ENCODE assay signal across 27 cellular contexts in the genomic region with DNA sequence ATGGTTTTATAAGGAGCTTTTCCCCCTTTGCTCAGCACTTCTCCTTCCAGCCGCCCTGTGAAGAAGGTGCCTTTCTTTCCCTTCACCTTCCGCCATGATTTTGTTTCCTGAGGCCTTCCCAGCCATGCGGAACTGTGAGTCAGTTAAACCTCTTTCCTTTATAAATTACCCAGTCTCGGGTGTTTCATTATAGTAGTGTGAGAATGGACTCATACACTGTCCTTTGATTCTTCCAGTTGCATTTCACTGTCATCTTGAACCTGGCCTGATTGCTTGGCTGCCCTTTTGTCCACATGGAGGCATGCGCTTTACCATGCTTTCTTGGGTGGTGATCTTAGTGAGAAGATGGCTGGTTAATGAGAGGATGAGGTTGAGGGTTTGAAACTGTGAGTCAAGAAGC. TPM values are rescaled to one million over a fixed set of nuclear protein-coding genes. Genes with fewer than 3 reads are reported as not detected.
DNase-seq lines count a peak whose midpoint lies in the region; ATAC-seq and FAIRE-seq lines count a peak whose summit lies in the region.
"Had no signal": no experiment of that assay in that cellular context is flagged by ENCODE, and none has a peak within 500 bp of the region (broad histone marks: within the 10 kb centered on the region; RNA-seq: fewer than 3 reads in every experiment).

No MANE protein-coding gene starts in this region.

- H3K9me3 ChIP-seq in mesenchymal stem cell (ENCODE audit: control insufficient read depth, low read length) (no peaks in the 10 kb centered on the region), skeletal muscle tissue (ENCODE audit: control insufficient read depth in 3 of 3, low read length in 3 of 3) (no peaks in the 10 kb centered on the region)
- H3K9me3 ChIP-seq: Caco-2 had no signal

- 92% methylated on average over 5 of the region's 5 CpGs for WGBS in mesenchymal stem cell

- peaks cover 10% of the 10 kb centered on the region for H3K4me1 ChIP-seq in mesenchymal stem cell (ENCODE audit: control insufficient read depth, insufficient read depth, low read depth, low read length)
- H3K4me1 ChIP-seq in skeletal muscle tissue (ENCODE audit: control insufficient read depth in 3 of 3, insufficient read depth in 3 of 3, low read length in 3 of 3) = peaks cover 17 to 29% (median 21%) of the 10 kb centered on the region in 3 donors

- H3K27me3 ChIP-seq in mesenchymal stem cell (ENCODE audit: control insufficient read depth in 1 of 2, insufficient read depth in 1 of 2, low read length in 2 of 2) (no peaks in the 10 kb centered on the region), skeletal muscle tissue (ENCODE audit: control insufficient read depth in 3 of 3, insufficient read depth in 3 of 3, low read length in 3 of 3) (no peaks in the 10 kb centered on the region)

- in situ Hi-C loops in Caki2 (cut with HindIII; ENCODE audit: low pct_unique_long_range_greater_than_20kb, low sequenced_read_pairs) = no loop called here

- H2AK5ac ChIP-seq in mesenchymal stem cell (ENCODE audit: low read length, severe bottlenecking) = no peak overlapping the region

- H3K79me1 ChIP-seq in mesenchymal stem cell (replicated peaks; ENCODE audit: low read length, poor library complexity, severe bottlenecking) = peaks cover 4% of the 10 kb centered on the region

- no peaks in the 10 kb centered on the region for H3K9me3 Mint-ChIP-seq in natural killer cell treated with Interleukin-12 subunit alpha and Interleukin-12 subunit beta and Interleukin-15 and Interleukin-18, amount 100 ng/mL, for 72 hours
- H3K9me3 Mint-ChIP-seq: CD8-positive, alpha-beta T cell; IgD-negative memory B cell had no signal

- no peak overlapping the region for H2BK15ac ChIP-seq in mesenchymal stem cell (ENCODE audit: low read depth, poor library complexity, severe bottlenecking)

- peaks cover 0 to 2% of the 10 kb centered on the region in 2 experiments for H3K36me3 ChIP-seq in mesenchymal stem cell (ENCODE audit: control insufficient read depth in 1 of 2, insufficient read depth in 2 of 2, low read depth in 1 of 2, low read length in 2 of 2)
- no peaks in the 10 kb centered on the region for H3K36me3 ChIP-seq in skeletal muscle tissue (ENCODE audit: control insufficient read depth in 3 of 3, insufficient read depth in 3 of 3, low read length in 3 of 3)

- H3K4me2 ChIP-seq in mesenchymal stem cell (ENCODE audit: low read length, poor library complexity, severe bottlenecking) = no peak overlapping the region

- H3K23ac ChIP-seq in mesenchymal stem cell (ENCODE audit: low read length in 2 of 2) = no peak overlapping the region

- H3K27ac Mint-ChIP-seq in natural killer cell treated with Interleukin-12 subunit alpha and Interleukin-12 subunit beta and Interleukin-15 and Interleukin-18, amount 100 ng/mL, for 72 hours = no peak overlapping the region
- H3K27ac Mint-ChIP-seq: B cell; CD8-positive, alpha-beta T cell; IgD-negative memory B cell had no signal

- ATAC-seq in natural killer cell treated with Interleukin-12 subunit alpha and Interleukin-12 subunit beta and Interleukin-15 and Interleukin-18, amount 100 ng/mL, for 72 hours = no peak
- ATAC-seq in GM21576 (IDR thresholded peaks at IDR 0.05; ENCODE audit: unreplicated experiment) = no peak
- ATAC-seq: CD8-positive, alpha-beta T cell; GM12878; Panc1 had no signal

- H4K91ac ChIP-seq in mesenchymal stem cell (ENCODE audit: low read length) = no peak overlapping the region

- H3K4me3 Mint-ChIP-seq in natural killer cell treated with Interleukin-12 subunit alpha and Interleukin-12 subunit beta and Interleukin-15 and Interleukin-18, amount 100 ng/mL, for 72 hours = no peak overlapping the region
- H3K4me3 Mint-ChIP-seq: B cell; CD8-positive, alpha-beta T cell; IgD-negative memory B cell had no signal

- H3K14ac ChIP-seq in mesenchymal stem cell (ENCODE audit: low read length in 2 of 2) = no peak overlapping the region

- no peak overlapping the region for H2AFZ ChIP-seq in mesenchymal stem cell (ENCODE audit: low read depth, low read length)

- H3K27ac ChIP-seq in mesenchymal stem cell (ENCODE audit: low read length, poor library complexity, severe bottlenecking) = peak overlapping the region; percentile 8
- peak overlapping the region; percentile 36 for H3K27ac ChIP-seq in skeletal muscle tissue (ENCODE audit: low read depth, low read length)
- H3K27ac ChIP-seq: C4-2B had no signal

- H2BK5ac ChIP-seq in mesenchymal stem cell (ENCODE audit: low read depth, low read length, poor library complexity, severe bottlenecking) = no peak overlapping the region

- H2BK12ac ChIP-seq in mesenchymal stem cell (ENCODE audit: low read length in 2 of 2) = no peak overlapping the region

- H2BK120ac ChIP-seq in mesenchymal stem cell (ENCODE audit: low read depth, low read length) = peak overlapping the region; percentile 58

- H3K27me3 Mint-ChIP-seq in natural killer cell treated with Interleukin-12 subunit alpha and Interleukin-12 subunit beta and Interleukin-15 and Interleukin-18, amount 100 ng/mL, for 72 hours = no peaks in the 10 kb centered on the region
- H3K27me3 Mint-ChIP-seq: B cell, IgD-negative memory B cell had no signal

- DNase-seq in Caki2 (ENCODE audit: low read depth) (peak; percentile 59), RCC 7860 (ENCODE audit: low spot score) (peak; percentile 55), mesenchymal stem cell (no peak), 8988T (no peak)
- no peak for DNase-seq in natural killer cell treated with Interleukin-12 subunit alpha and Interleukin-12 subunit beta and Interleukin-15 and Interleukin-18, amount 100 ng/mL, for 72 hours (ENCODE audit: low spot score)
- DNase-seq: Caco-2; CD8-positive, alpha-beta T cell; DMS 273 treated with DMSO at 0.1 percent for 48 hours; DMS79; EL; GDM1; GOT3; HCEC 1CT; NCI-H1092; NCI-H1417 treated with DMSO at 0.1 percent for 48 hours; NCI-H1694 treated with DMSO at 0.1 percent for 48 hours; NCI-H2081; NCI-H2227 treated with DMSO at 0.1 percent for 48 hours; NCI-H69; SHP77 treated with DMSO at 0.1 percent for 48 hours had no signal

- no peak overlapping the region for H3K4ac ChIP-seq in mesenchymal stem cell (ENCODE audit: low read depth in 1 of 2, low read length in 2 of 2)

- H4K8ac ChIP-seq in mesenchymal stem cell (ENCODE audit: low read length) = no peak overlapping the region

- H3K18ac ChIP-seq in mesenchymal stem cell (ENCODE audit: low read depth in 1 of 2, low read length in 2 of 2) = no peak overlapping the region

- peak; percentile 85 for FAIRE-seq in RCC 7860 (lab: Jason Lieb, UNC)
- FAIRE-seq: GM12878 had no signal

- no peaks in the 10 kb centered on the region for H3K36me3 Mint-ChIP-seq in natural killer cell treated with Interleukin-12 subunit alpha and Interleukin-12 subunit beta and Interleukin-15 and Interleukin-18, amount 100 ng/mL, for 72 hours

- no peaks in the 10 kb centered on the region for H3K4me1 Mint-ChIP-seq in natural killer cell treated with Interleukin-12 subunit alpha and Interleukin-12 subunit beta and Interleukin-15 and Interleukin-18, amount 100 ng/mL, for 72 hours (ENCODE audit: low read depth in 2 of 2)
- H3K4me1 Mint-ChIP-seq: B cell had no signal

- no peak overlapping the region for H3K4me3 ChIP-seq in mesenchymal stem cell (ENCODE audit: insufficient read depth in 1 of 2, low read depth in 1 of 2, low read length in 2 of 2)
- no peak overlapping the region for H3K4me3 ChIP-seq in skeletal muscle tissue (ENCODE audit: low read length in 3 of 3)
- H3K4me3 ChIP-seq: GM12878 had no signal

- no peak overlapping the region for H3K9ac ChIP-seq in mesenchymal stem cell (ENCODE audit: low read length)
- no peak overlapping the region for H3K9ac ChIP-seq in skeletal muscle tissue (ENCODE audit: low read depth in 1 of 3, low read length in 3 of 3)

RNA-seq across cellular contexts. Expression of gene USP13, which starts 23.2 kb away (rescaled TPM):
- 16.7 and 18.5 TPM in 2 replicates for total RNA-seq in Caki2 (2014; rRNA removed; shearing (Covaris generic); ENCODE audit: low replicate concordance)
- polyA plus RNA-seq in mesenchymal stem cell (2013, experiment 1 of 2) = 7.2 TPM
- polyA plus RNA-seq in mesenchymal stem cell (2013, experiment 2 of 2) = 7.0 TPM
- 26.1 TPM for total RNA-seq in skeletal muscle tissue
- total RNA-seq in natural killer cell treated with Interleukin-12 subunit alpha and Interleukin-12 subunit beta and Interleukin-15 and Interleukin-18, amount 100 ng/mL, for 72 hours = 10 to 100 TPM in 1 of 2 donors, 1 to 10 TPM in 1; 6.6 to 14.0 TPM

Comparison
In these comparisons a context has a peak if more than half of its experiments do, and no peak if none do; other contexts are left out.
1. DNase-seq: peak in Caki2 (single experiment) and RCC 7860 (single experiment); none in mesenchymal stem cell (single experiment), natural killer cell treated with Interleukin-12 subunit alpha and Interleukin-12 subunit beta and Interleukin-15 and Interleukin-18, amount 100 ng/mL, for 72 hours (single experiment) and 8988T (single experiment).